ENCODE assay signal across 10 cellular contexts in genomic region chr19:54186934-54187381, GRCh38. TPM values are rescaled to one million over a fixed set of nuclear protein-coding genes. Genes with fewer than 3 reads are reported as not detected.
DNase-seq lines count a peak whose midpoint lies in the region; ATAC-seq and TF ChIP-seq lines count a peak whose summit lies in the region.
"Had no signal": no experiment of that assay in that cellular context is flagged by ENCODE, and none has a peak within 500 bp of the region (broad histone marks: within the 10 kb centered on the region; RNA-seq: fewer than 3 reads in every experiment).

No MANE protein-coding gene starts in this region.

- peaks cover 24% of the 10 kb centered on the region for H3K4me1 Mint-ChIP-seq in CD14-positive monocyte
- H3K4me1 Mint-ChIP-seq in HFFc6 (ENCODE audit: low read depth), result peaks cover 23% of the 10 kb centered on the region
- peaks cover 31% of the 10 kb centered on the region for H3K4me1 Mint-ChIP-seq in central memory CD8-positive, alpha-beta T cell
- peaks cover 17 to 19% of the 10 kb centered on the region in 2 donors for H3K4me1 Mint-ChIP-seq in natural killer cell treated with Interleukin-12 subunit alpha and Interleukin-12 subunit beta and Interleukin-15 and Interleukin-18, amount 100 ng/mL, for 72 hours (ENCODE audit: low read depth in 2 of 2)

- H3K9me3 Mint-ChIP-seq in CD14-positive monocyte, result peaks cover 0 to 2% (median 0%) of the 10 kb centered on the region in 7 donors
- no peaks in the 10 kb centered on the region for H3K9me3 Mint-ChIP-seq in HFFc6
- H3K9me3 Mint-ChIP-seq in central memory CD8-positive, alpha-beta T cell, result no peaks in the 10 kb centered on the region
- no peaks in the 10 kb centered on the region for H3K9me3 Mint-ChIP-seq in natural killer cell treated with Interleukin-12 subunit alpha and Interleukin-12 subunit beta and Interleukin-15 and Interleukin-18, amount 100 ng/mL, for 72 hours

- H3K27ac Mint-ChIP-seq in CD14-positive monocyte (peak overlapping the region in 4 of 7 donors; percentile 8 to 97 (median 88)), HFFc6 (peak overlapping the region; percentile 94)
- no peak overlapping the region for H3K27ac Mint-ChIP-seq in central memory CD8-positive, alpha-beta T cell (ENCODE audit: low read depth)
- peak overlapping the region; percentile 73 to 85 for H3K27ac Mint-ChIP-seq in natural killer cell treated with Interleukin-12 subunit alpha and Interleukin-12 subunit beta and Interleukin-15 and Interleukin-18, amount 100 ng/mL, for 72 hours

- DNase-seq in CD14-positive monocyte (ENCODE audit: low spot score) (no peak), HFFc6 (no peak), C1 segment of cervical spinal cord (lab: John Stamatoyannopoulos, UW) (no peak), NCI-H1092 treated with DMSO at 0.1 percent for 48 hours (lab: John Stamatoyannopoulos, UW) (no peak)
- no peak for DNase-seq in central memory CD8-positive, alpha-beta T cell (ENCODE audit: low spot score in 2 of 2)
- no peak for DNase-seq in natural killer cell treated with Interleukin-12 subunit alpha and Interleukin-12 subunit beta and Interleukin-15 and Interleukin-18, amount 100 ng/mL, for 72 hours (ENCODE audit: low spot score)
- no peak for DNase-seq in activated CD4-positive, CD25-positive, alpha-beta regulatory T cell treated with anti-CD3 and anti-CD28 coated beads, Interleukin-2, amount 50 U/mL, for 72 hours
- DNase-seq: NCI-H510A treated with DMSO at 0.1 percent for 48 hours, SIG-M5 had no signal

- intact Hi-C loops in CD14-positive monocyte (cut with micrococcal nuclease), result no loop called here

- TF ChIP-seq CTCF in CD14-positive monocyte (IDR thresholded peaks at IDR 0.05), result no peak
- TF ChIP-seq CTCF in HFFc6 (IDR thresholded peaks at IDR 0.05), result no peak

- no peak overlapping the region for H3K4me3 Mint-ChIP-seq in CD14-positive monocyte
- H3K4me3 Mint-ChIP-seq in HFFc6, result peak overlapping the region; percentile 94
- peak overlapping the region; percentile 94 for H3K4me3 Mint-ChIP-seq in central memory CD8-positive, alpha-beta T cell
- H3K4me3 Mint-ChIP-seq in natural killer cell treated with Interleukin-12 subunit alpha and Interleukin-12 subunit beta and Interleukin-15 and Interleukin-18, amount 100 ng/mL, for 72 hours, result peak overlapping the region; percentile 87

- ATAC-seq in central memory CD8-positive, alpha-beta T cell (replicated peaks; ENCODE audit: extremely low read depth, poor library complexity, severe bottlenecking), result no peak
- no peak for ATAC-seq in natural killer cell treated with Interleukin-12 subunit alpha and Interleukin-12 subunit beta and Interleukin-15 and Interleukin-18, amount 100 ng/mL, for 72 hours
- ATAC-seq in HG02763 (IDR thresholded peaks at IDR 0.05; ENCODE audit: unreplicated experiment), result no peak

- H3K36me3 Mint-ChIP-seq in CD14-positive monocyte (peaks cover 37 to 50% of the 10 kb centered on the region in 2 donors), HFFc6 (ENCODE audit: low read depth) (peaks cover 42% of the 10 kb centered on the region)
- peaks cover 18% of the 10 kb centered on the region for H3K36me3 Mint-ChIP-seq in central memory CD8-positive, alpha-beta T cell (ENCODE audit: insufficient read depth)
- H3K36me3 Mint-ChIP-seq in natural killer cell treated with Interleukin-12 subunit alpha and Interleukin-12 subunit beta and Interleukin-15 and Interleukin-18, amount 100 ng/mL, for 72 hours, result no peaks in the 10 kb centered on the region

- peaks cover 0 to 2% (median 1%) of the 10 kb centered on the region in 3 donors for H3K27me3 Mint-ChIP-seq in CD14-positive monocyte (ENCODE audit: low read depth in 3 of 3)
- peaks cover 4% of the 10 kb centered on the region for H3K27me3 Mint-ChIP-seq in HFFc6 (ENCODE audit: insufficient read depth)
- no peaks in the 10 kb centered on the region for H3K27me3 Mint-ChIP-seq in central memory CD8-positive, alpha-beta T cell
- H3K27me3 Mint-ChIP-seq in natural killer cell treated with Interleukin-12 subunit alpha and Interleukin-12 subunit beta and Interleukin-15 and Interleukin-18, amount 100 ng/mL, for 72 hours, result no peaks in the 10 kb centered on the region

RNA-seq across cellular contexts. Expression of gene MBOAT7, which starts 2.4 kb away (rescaled TPM):
- polyA plus RNA-seq in CD14-positive monocyte, result 100 to 1,000 TPM in 1 of 2 donors, 10 to 100 TPM in 1; 84.0 to 115 TPM
- 100 to 1,000 TPM; 263 to 354 (median 313) TPM for total RNA-seq in HFFc6 (2021; fragmentation: NEBNext Ultra II Directional; extraction: Animal tissue kit (Norgen Biotek cat#: 25700))
- 10 to 100 TPM; 24.2 to 56.5 TPM for total RNA-seq in natural killer cell treated with Interleukin-12 subunit alpha and Interleukin-12 subunit beta and Interleukin-15 and Interleukin-18, amount 100 ng/mL, for 72 hours

RNA-seq across cellular contexts. Expression of gene TSEN34, which starts 4.2 kb away (rescaled TPM):
- 100 to 1,000 TPM; 109 to 125 TPM for polyA plus RNA-seq in CD14-positive monocyte
- total RNA-seq in HFFc6 (2021; fragmentation: NEBNext Ultra II Directional; extraction: Animal tissue kit (Norgen Biotek cat#: 25700)), result 10 to 100 TPM; 51.2 to 58.8 (median 54.4) TPM
- 10 to 100 TPM; 15.5 to 26.2 TPM for total RNA-seq in natural killer cell treated with Interleukin-12 subunit alpha and Interleukin-12 subunit beta and Interleukin-15 and Interleukin-18, amount 100 ng/mL, for 72 hours

RNA-seq across cellular contexts. Expression of gene RPS9, which starts 13.7 kb away (rescaled TPM):
- polyA plus RNA-seq in CD14-positive monocyte, result 100 to 1,000 TPM; 756 to 983 TPM
- 1,000 to 10,000 TPM; 1,015 to 1,196 (median 1,082) TPM for total RNA-seq in HFFc6 (2021; fragmentation: NEBNext Ultra II Directional; extraction: Animal tissue kit (Norgen Biotek cat#: 25700))
- total RNA-seq in natural killer cell treated with Interleukin-12 subunit alpha and Interleukin-12 subunit beta and Interleukin-15 and Interleukin-18, amount 100 ng/mL, for 72 hours, result 1,000 to 10,000 TPM in 1 of 2 donors, 100 to 1,000 TPM in 1; 774 to 1,402 TPM

RNA-seq across cellular contexts. Expression of gene TMC4, which starts 14.0 kb away (rescaled TPM):
- 1 to 10 TPM; 1.5 to 2.5 TPM for polyA plus RNA-seq in CD14-positive monocyte
- total RNA-seq in HFFc6 (2021; fragmentation: NEBNext Ultra II Directional; extraction: Animal tissue kit (Norgen Biotek cat#: 25700)), result under 1 TPM; 0.43 to 0.70 (median 0.55) TPM
- total RNA-seq in natural killer cell treated with Interleukin-12 subunit alpha and Interleukin-12 subunit beta and Interleukin-15 and Interleukin-18, amount 100 ng/mL, for 72 hours, result 1 to 10 TPM in 1 of 2 donors, not detected in 1; 1.2 TPM

RNA-seq across cellular contexts. Expression of gene LENG1, which starts 27.4 kb away (rescaled TPM):
- 1 to 10 TPM; 4.2 to 5.4 TPM for polyA plus RNA-seq in CD14-positive monocyte
- 1 to 10 TPM; 3.7 to 7.6 (median 6.2) TPM for total RNA-seq in HFFc6 (2021; fragmentation: NEBNext Ultra II Directional; extraction: Animal tissue kit (Norgen Biotek cat#: 25700))
- 1 to 10 TPM; 5.0 to 7.5 TPM for total RNA-seq in natural killer cell treated with Interleukin-12 subunit alpha and Interleukin-12 subunit beta and Interleukin-15 and Interleukin-18, amount 100 ng/mL, for 72 hours

Comparison
In these comparisons a context has a peak if more than half of its experiments do, and no peak if none do; other contexts are left out.
1. H3K4me3 Mint-ChIP-seq: peak in HFFc6 (single experiment), central memory CD8-positive, alpha-beta T cell (single experiment) and natural killer cell treated with Interleukin-12 subunit alpha and Interleukin-12 subunit beta and Interleukin-15 and Interleukin-18, amount 100 ng/mL, for 72 hours (single experiment); none in CD14-positive monocyte (0 of 2).
2. RNA of gene MBOAT7, which starts 2.4 kb away (total RNA-seq): 263 to 354 TPM in HFFc6; 24.2 to 56.5 TPM in natural killer cell treated with Interleukin-12 subunit alpha and Interleukin-12 subunit beta and Interleukin-15 and Interleukin-18, amount 100 ng/mL, for 72 hours; every median in the first group is over 4 times any median in the second.